14 cellular contexts compared by ENCODE assay signal in genomic region chr12:42104087-42104486, GRCh38. TPM values are rescaled to one million over a fixed set of nuclear protein-coding genes. Genes with fewer than 3 reads are reported as not detected.
DNase-seq lines count a peak whose midpoint lies in the region; ATAC-seq, FAIRE-seq and TF ChIP-seq lines count a peak whose summit lies in the region.
"Had no signal": no experiment of that assay in that cellular context is flagged by ENCODE, and none has a peak within 500 bp of the region (broad histone marks: within the 10 kb centered on the region; RNA-seq: fewer than 3 reads in every experiment).

No MANE protein-coding gene starts in this region.

- no peak overlapping the region for H4K8ac ChIP-seq in mesendoderm (ENCODE audit: low read depth, low read length)

- no peak overlapping the region for H3K56ac ChIP-seq in mesendoderm (ENCODE audit: low read length)

- ATAC-seq in SK-N-SH treated with all-trans-retinoic acid at 6 μM for 48 hours: peak; percentile 67
- ATAC-seq in HG03039 (IDR thresholded peaks at IDR 0.05; ENCODE audit: unreplicated experiment): no peak
- no peak for ATAC-seq in GM18511 (IDR thresholded peaks at IDR 0.05; ENCODE audit: unreplicated experiment)
- no peak for ATAC-seq in GM19467 (IDR thresholded peaks at IDR 0.05; ENCODE audit: unreplicated experiment)

- no peak overlapping the region for H2BK120ac ChIP-seq in mesendoderm (ENCODE audit: low read depth, low read length)

- H3K36me3 ChIP-seq in A673 (ENCODE audit: insufficient read depth, low read length, poor library complexity, severe bottlenecking): no peaks in the 10 kb centered on the region
- H3K36me3 ChIP-seq in mesendoderm (ENCODE audit: control insufficient read depth, insufficient read depth, low read length): no peaks in the 10 kb centered on the region
- H3K36me3 ChIP-seq: right atrium auricular region had no signal

- peak; percentile 36 for FAIRE-seq in frontal cortex (lab: Jason Lieb, UNC)

- H3K4ac ChIP-seq in mesendoderm (ENCODE audit: low read depth, low read length): no peak overlapping the region

- no peak overlapping the region for H2BK5ac ChIP-seq in mesendoderm (ENCODE audit: low read length)

- H2BK15ac ChIP-seq in mesendoderm (replicated peaks; ENCODE audit: low read depth): no peak overlapping the region

- no peak overlapping the region for H4K5ac ChIP-seq in mesendoderm (ENCODE audit: low read length)

- no peak overlapping the region for H3K4me2 ChIP-seq in mesendoderm (ENCODE audit: low read length)

- H3K79me2 ChIP-seq in mesendoderm (ENCODE audit: control insufficient read depth, insufficient read depth, low read length): no peaks in the 10 kb centered on the region

- CTCF ChIA-PET in A673 (lab: Charles Lee): no interaction called here

- no peaks in the 10 kb centered on the region for H3K79me1 ChIP-seq in mesendoderm (ENCODE audit: low read length)

- no peak overlapping the region for H2AK5ac ChIP-seq in mesendoderm (ENCODE audit: low read length)

- no TSS peak for BruUV-seq in A673 (replicated peaks; lab: Mats Ljungman, UMichigan)

- peaks cover 19% of the 10 kb centered on the region for H3K4me1 ChIP-seq in A673 (ENCODE audit: insufficient read depth, low read length, poor library complexity, severe bottlenecking)
- H3K4me1 ChIP-seq in mesendoderm (ENCODE audit: control insufficient read depth, low read depth, low read length): no peaks in the 10 kb centered on the region

- DNase-seq in A673 (ENCODE audit: low spot score) (peak; percentile 8), GM10266 (ENCODE audit: extremely low spot score) (no peak), frontal cortex (ENCODE audit: low spot score in 2 of 2) (no peak), mesendoderm (no peak)
- DNase-seq: activated CD4-positive, alpha-beta T cell treated with anti-CD3 and anti-CD28 coated beads for 1 hour; cortex of kidney; mesenchymal stem cell; NCI-H226; SHP77 treated with DMSO at 0.1 percent for 48 hours had no signal

- H3K27ac ChIP-seq in A673 (ENCODE audit: low read depth, low read length, poor library complexity, severe bottlenecking) (no peak overlapping the region), mesendoderm (ENCODE audit: low read depth, low read length) (no peak overlapping the region)
- H3K27ac ChIP-seq: right atrium auricular region had no signal

- H3K4me3 ChIP-seq in A673 (ENCODE audit: low read depth, low read length, poor library complexity, severe bottlenecking) (no peak overlapping the region), mesendoderm (ENCODE audit: low read length) (no peak overlapping the region)
- H3K4me3 ChIP-seq: right atrium auricular region had no signal

- TF ChIP-seq CTCF in A673 (conservative IDR thresholded peaks at IDR 0.05; ENCODE audit: low read depth, low read length): peak; percentile 65
- TF ChIP-seq CTCF in GM10266 (IDR thresholded peaks at IDR 0.05; ENCODE audit: control insufficient read depth, insufficient read depth, low read depth, missing control alignments): peak; percentile 7

- no peak overlapping the region for H3K23ac ChIP-seq in mesendoderm (ENCODE audit: low read length)

- no peak overlapping the region for H3K9ac ChIP-seq in mesendoderm (ENCODE audit: low read length)

- no peaks in the 10 kb centered on the region for H3K9me3 ChIP-seq in A673 (ENCODE audit: low read depth, low read length, poor library complexity, severe bottlenecking)
- H3K9me3 ChIP-seq: right atrium auricular region had no signal

- intact Hi-C loops in A673 (cut with micrococcal nuclease; ENCODE audit: unreplicated experiment): loop anchor here (2.0 to 10.0 kb wide), 4 partner anchors 61 to 827 kb away; no protein-coding TSS in a partner anchor

- H3K27me3 ChIP-seq in A673 (replicated peaks; ENCODE audit: insufficient read depth, low read depth, low read length, poor library complexity) (no peaks in the 10 kb centered on the region), mesendoderm (ENCODE audit: insufficient read depth, low read length, poor library complexity) (no peaks in the 10 kb centered on the region)
- H3K27me3 ChIP-seq: right atrium auricular region had no signal

- H3K18ac ChIP-seq in mesendoderm (ENCODE audit: low read length): no peak overlapping the region

- POLR2A ChIA-PET in A673 (lab: Charles Lee; ENCODE audit: low non-redundant PET): no interaction called here

TF ChIP-seq in SK-N-SH treated with all-trans-retinoic acid at 6 μM for 48 hours, 23 proteins besides CTCF, POLR2A, EP300 and RAD21:
- no peak for TF ChIP-seq PATZ1 (CRISPR knock-in tag; IDR thresholded peaks at IDR 0.05; ENCODE audit: borderline replicate concordance)
- TF ChIP-seq TOX (CRISPR knock-in tag; IDR thresholded peaks at IDR 0.05; ENCODE audit: borderline replicate concordance): no peak

RNA-seq across cellular contexts. Expression of gene GXYLT1, which starts 40.6 kb away (rescaled TPM):
- total RNA-seq in A673 (2021) (25.0 and 26.7 TPM in 2 replicates), frontal cortex (7.3 TPM)
- 5.9 TPM for polyA plus RNA-seq in mesendoderm (2013, experiment 1 of 2)
- 5.5 TPM for polyA plus RNA-seq in mesendoderm (2013, experiment 2 of 2)
